9 cellular contexts compared by ENCODE assay signal in genomic region chr5:115366223-115366622, GRCh38.
DNase-seq lines count a peak whose midpoint lies in the region; ATAC-seq and TF ChIP-seq lines count a peak whose summit lies in the region.
"Had no signal": no experiment of that assay in that cellular context is flagged by ENCODE, and none has a peak within 500 bp of the region (broad histone marks: within the 10 kb centered on the region; RNA-seq: fewer than 3 reads in every experiment).

No MANE protein-coding gene starts in this region.

- BruUV-seq in Caco-2 (replicated peaks; lab: Mats Ljungman, UMichigan): no TSS peak

- peak; percentile 98 for ATAC-seq in foreskin keratinocyte

- H3K9ac ChIP-seq in SK-N-SH (peak overlapping the region; percentile 49; the same call in 1 of the 2 replicates), skeletal muscle tissue (ENCODE audit: low read depth in 1 of 3, low read length in 3 of 3) (peak overlapping the region in 1 of 3 donors; percentile 4)

- POLR2A ChIA-PET in SK-N-SH (lab: Yijun Ruan, JAX) (no interaction called here), Caco-2 (lab: Charles Lee) (no interaction called here)

- TF ChIP-seq EP300 in SK-N-SH (IDR thresholded peaks at IDR 0.05; ENCODE audit: borderline replicate concordance in 1 of 2, low read depth in 1 of 2, low read length in 1 of 2): peak; percentile 37 to 96; a peak in 3 of 4 replicates

- H4K20me1 ChIP-seq in SK-N-SH (ENCODE audit: insufficient read depth): no peaks in the 10 kb centered on the region

- H3K9me3 ChIP-seq in SK-N-SH: no peaks in the 10 kb centered on the region
- H3K9me3 ChIP-seq in skeletal muscle tissue (ENCODE audit: control insufficient read depth in 3 of 3, low read length in 3 of 3): no peaks in the 10 kb centered on the region
- no peaks in the 10 kb centered on the region for H3K9me3 ChIP-seq in Caco-2

- no peaks in the 10 kb centered on the region for H3K27me3 Mint-ChIP-seq in Caco-2 (ENCODE audit: insufficient read depth, unreplicated experiment)
- H3K27me3 Mint-ChIP-seq: B cell had no signal

- no peaks in the 10 kb centered on the region for H3K9me3 Mint-ChIP-seq in Caco-2 (ENCODE audit: unreplicated experiment)

- no peaks in the 10 kb centered on the region for H3K79me2 ChIP-seq in SK-N-SH (ENCODE audit: insufficient read depth)

- peak overlapping the region; percentile 78 to 95 for H3K27ac ChIP-seq in SK-N-SH (ENCODE audit: low read depth in 2 of 2, low read length in 1 of 2)
- H3K27ac ChIP-seq in foreskin keratinocyte: no peak overlapping the region
- peak overlapping the region; percentile 68 for H3K27ac ChIP-seq in skeletal muscle tissue (ENCODE audit: low read depth, low read length)

- peak; percentile 31; the same call in 1 of the 2 replicates for TF ChIP-seq CTCF in SK-N-SH (IDR thresholded peaks at IDR 0.05)
- peak; percentile 11 for TF ChIP-seq CTCF in foreskin keratinocyte (conservative IDR thresholded peaks at IDR 0.05)
- TF ChIP-seq CTCF in Caco-2 (IDR thresholded peaks at IDR 0.05; ENCODE audit: insufficient read depth in 1 of 2, low read depth in 1 of 2, low read length in 1 of 2, severe bottlenecking in 1 of 2, unreplicated experiment in 1 of 2): no peak

- no peaks in the 10 kb centered on the region for H3K36me3 Mint-ChIP-seq in Caco-2 (ENCODE audit: insufficient read depth, unreplicated experiment)

- H3K4me1 ChIP-seq in SK-N-SH (ENCODE audit: control insufficient read depth in 1 of 2, insufficient read depth in 2 of 2, low read depth in 1 of 2, low read length in 1 of 2): peaks cover 3 to 8% of the 10 kb centered on the region in 2 experiments; a peak in 3 of 4 replicates
- H3K4me1 ChIP-seq in foreskin keratinocyte: peaks cover 3% of the 10 kb centered on the region
- peaks cover 10 to 21% (median 17%) of the 10 kb centered on the region in 3 donors for H3K4me1 ChIP-seq in skeletal muscle tissue (ENCODE audit: control insufficient read depth in 3 of 3, insufficient read depth in 3 of 3, low read length in 3 of 3)
- H3K4me1 ChIP-seq in Caco-2: no peaks in the 10 kb centered on the region

- H3K4me3 ChIP-seq in SK-N-SH (ENCODE audit: low read depth in 2 of 2, low read length in 1 of 2): 0 out of 4 replicates have a peak overlapping the region, but pooled peaks of 1 of the 2 experiments have one; percentile 13
- H3K4me3 ChIP-seq in skeletal muscle tissue (ENCODE audit: low read length in 3 of 3): no peak overlapping the region
- no peak overlapping the region for H3K4me3 ChIP-seq in Caco-2 (ENCODE audit: low read depth, low read length)

- 21% methylated on average over 2 of the region's 2 CpGs for WGBS in SK-N-SH (ENCODE audit: low lambda C conversion rate)

- no peaks in the 10 kb centered on the region for H3K36me3 ChIP-seq in SK-N-SH (replicated peaks in 1 of 2; ENCODE audit: control insufficient read depth in 1 of 2, insufficient read depth in 2 of 2, low read length in 1 of 2)
- H3K36me3 ChIP-seq in skeletal muscle tissue (ENCODE audit: control insufficient read depth in 3 of 3, insufficient read depth in 3 of 3, low read length in 3 of 3): no peaks in the 10 kb centered on the region
- H3K36me3 ChIP-seq in Caco-2 (ENCODE audit: control insufficient read depth, insufficient read depth, low read length): no peaks in the 10 kb centered on the region

- no peaks in the 10 kb centered on the region for H3K27me3 ChIP-seq in SK-N-SH (ENCODE audit: insufficient read depth)
- H3K27me3 ChIP-seq in foreskin keratinocyte: no peaks in the 10 kb centered on the region
- H3K27me3 ChIP-seq in skeletal muscle tissue (ENCODE audit: control insufficient read depth in 3 of 3, insufficient read depth in 3 of 3, low read length in 3 of 3): no peaks in the 10 kb centered on the region
- no peaks in the 10 kb centered on the region for H3K27me3 ChIP-seq in Caco-2 (replicated peaks; ENCODE audit: control insufficient read depth, insufficient read depth, low read length)

- H3K4me1 Mint-ChIP-seq in Caco-2 (ENCODE audit: low read depth, unreplicated experiment): no peaks in the 10 kb centered on the region
- H3K4me1 Mint-ChIP-seq: B cell had no signal

- no peaks in the 10 kb centered on the region for H3K9me2 ChIP-seq in SK-N-SH

- peak; percentile 28 to 53 for DNase-seq in SHP77 (lab: John Stamatoyannopoulos, UW)
- DNase-seq in SHP77 treated with DMSO at 0.1 percent for 48 hours (lab: John Stamatoyannopoulos, UW): no peak
- DNase-seq in SK-N-SH: peak; percentile 22
- peak; percentile 90 to 97 for DNase-seq in foreskin keratinocyte
- DNase-seq in hippocampal formation (lab: John Stamatoyannopoulos, UW): no peak
- no peak for DNase-seq in Caco-2
- no peak for DNase-seq in NCI-H2107 (lab: John Stamatoyannopoulos, UW)

- H2AFZ ChIP-seq in SK-N-SH (ENCODE audit: low read depth): peak overlapping the region; percentile 75

- CTCF ChIA-PET in SK-N-SH (lab: Yijun Ruan, JAX): interaction anchor here (0.9 kb wide), 1 partner anchor 20 kb away, joined by 3 read pairs; no protein-coding TSS in a partner anchor
- CTCF ChIA-PET in Caco-2 (lab: Charles Lee): no interaction called here

- TF ChIP-seq RAD21 in SK-N-SH (IDR thresholded peaks at IDR 0.05; ENCODE audit: low read length): no peak

- no peak overlapping the region for H3K4me3 Mint-ChIP-seq in Caco-2 (ENCODE audit: unreplicated experiment)
- H3K4me3 Mint-ChIP-seq: B cell had no signal

- peak overlapping the region; percentile 71 for H3K4me2 ChIP-seq in SK-N-SH

- H3F3A ChIP-seq in SK-N-SH (replicated peaks; ENCODE audit: insufficient read depth): peaks cover 9% of the 10 kb centered on the region

- no peak overlapping the region for H3K27ac Mint-ChIP-seq in Caco-2 (ENCODE audit: unreplicated experiment)
- H3K27ac Mint-ChIP-seq: B cell had no signal

- intact Hi-C loops in Caco-2 (cut with micrococcal nuclease; ENCODE audit: unreplicated experiment): no loop called here

TF ChIP-seq in SK-N-SH, 30 proteins besides CTCF, POLR2A, EP300 and RAD21 (continues in another document):
- TF ChIP-seq MAX (IDR thresholded peaks at IDR 0.05; ENCODE audit: low read depth) (peak; percentile 74), RCOR1 (IDR thresholded peaks at IDR 0.05; ENCODE audit: low read length) (no peak), USF2 (IDR thresholded peaks at IDR 0.05; ENCODE audit: borderline replicate concordance, low read depth, low read length) (no peak), MEF2A (IDR thresholded peaks at IDR 0.05; ENCODE audit: borderline replicate concordance, low read depth) (no peak), GABPA (IDR thresholded peaks at IDR 0.05; ENCODE audit: low read depth) (no peak), JUND (IDR thresholded peaks at IDR 0.05) (peak; percentile 96), FOXJ3 (CRISPR knock-in tag; IDR thresholded peaks at IDR 0.05) (no peak), TCF12 (IDR thresholded peaks at IDR 0.05) (peak; percentile 98), RFX5 (IDR thresholded peaks at IDR 0.05; ENCODE audit: low read length) (no peak), CHD2 (IDR thresholded peaks at IDR 0.05; ENCODE audit: low read length, partially characterized antibody) (no peak), SMC3 (IDR thresholded peaks at IDR 0.05; ENCODE audit: low read depth, low read length) (no peak), NFIC (IDR thresholded peaks at IDR 0.05; ENCODE audit: borderline replicate concordance) (peak; percentile 95), POLR2AphosphoS5 (IDR thresholded peaks at IDR 0.05; ENCODE audit: low read depth, low read length) (peak; percentile 88), EZH2phosphoT487 (IDR thresholded peaks at IDR 0.05; ENCODE audit: borderline replicate concordance, low read depth) (no peak), YY1 (IDR thresholded peaks at IDR 0.05; ENCODE audit: low read depth) (no peak), MXI1 (IDR thresholded peaks at IDR 0.05; ENCODE audit: low read depth, low read length) (no peak), PBX3 (IDR thresholded peaks at IDR 0.05) (peak; percentile 93), FOSL2 (IDR thresholded peaks at IDR 0.05; ENCODE audit: borderline replicate concordance, low read depth) (peak; percentile 96), GATA2 (CRISPR knock-in tag; IDR thresholded peaks at IDR 0.05) (no peak), RXRA (IDR thresholded peaks at IDR 0.05; ENCODE audit: borderline replicate concordance, low read depth) (peak; percentile 87; the same call in 1 of the 2 replicates), SIN3A (IDR thresholded peaks at IDR 0.05; ENCODE audit: borderline replicate concordance, low read depth, low read length) (peak; percentile 72; the same call in 1 of the 2 replicates)

Comparison
In these comparisons a context has a peak if more than half of its experiments do, and no peak if none do; other contexts are left out.
1. DNase-seq: peak in SHP77 (2 of 2), SK-N-SH (single experiment) and foreskin keratinocyte (2 of 2); none in SHP77 treated with DMSO at 0.1 percent for 48 hours (single experiment), hippocampal formation (0 of 2), Caco-2 (0 of 2) and NCI-H2107 (single experiment).
2. CTCF ChIP-seq: peak in SK-N-SH (single experiment) and foreskin keratinocyte (single experiment); none in Caco-2 (0 of 2).